8 cellular contexts compared by ENCODE assay signal in genomic region chr2:86440631-86441391, GRCh38. TPM values are rescaled to one million over a fixed set of nuclear protein-coding genes. Genes with fewer than 3 reads are reported as not detected.
DNase-seq lines count a peak whose midpoint lies in the region; ATAC-seq and TF ChIP-seq lines count a peak whose summit lies in the region.

Gene KDM3A (plus strand): TSS chr2:86441371. CDS start chr2:86442048, 677 bp downstream.

- POLR2A ChIA-PET in PC-9 (lab: Charles Lee; ENCODE audit: unreplicated experiment), result interaction anchor here (0.5 to 1.0 kb wide), 8 partner anchors 15 to 846 kb away, joined by 3 to 9 read pairs (median 4); partner anchors contain the start of genes IMMT, POLR1A, PTCD3 and REEP1

- peaks cover 17% of the 10 kb centered on the region for H4K20me1 ChIP-seq in PC-9 (ENCODE audit: insufficient read depth)

- peaks cover 39% of the 10 kb centered on the region for H3K79me2 ChIP-seq in PC-9 (ENCODE audit: low read depth)

- H3K9me3 ChIP-seq in PC-9 (ENCODE audit: insufficient read depth, low read depth), result peaks cover 17% of the 10 kb centered on the region; the same call in 1 of the 2 replicates

- peak within 1 kb of the TSS; percentile 92 for H3K4me2 ChIP-seq in PC-9

- no peaks in the 10 kb centered on the region for H3K9me2 ChIP-seq in PC-9 (ENCODE audit: insufficient read depth)

- peak within 1 kb of the TSS; percentile 92 for H2AFZ ChIP-seq in PC-9

- TF ChIP-seq CTCF in PC-9 (conservative IDR thresholded peaks at IDR 0.05), result no peak

- no TSS peak for BruUV-seq in PC-9 (replicated peaks; lab: Mats Ljungman, UMichigan)

- peak; percentile 86 for ATAC-seq in GM21723 (IDR thresholded peaks at IDR 0.05; ENCODE audit: unreplicated experiment)

- intact Hi-C loops in PC-9 (cut with micrococcal nuclease; ENCODE audit: unreplicated experiment), result loop anchor here (1.0 to 5.0 kb wide), 5 partner anchors 48 to 246 kb away; partner anchors contain the start of genes CHMP3, IMMT and RNF103

- H3F3A ChIP-seq in PC-9 (ENCODE audit: insufficient read depth, low read depth), result peaks cover 17% of the 10 kb centered on the region

- peak within 1 kb of the TSS; percentile 75 for H3K4me3 ChIP-seq in PC-9

- CTCF ChIA-PET in PC-9 (lab: Charles Lee), result interaction anchor here (0.6 kb wide), 1 partner anchor 45 kb away, joined by 4 read pairs; no protein-coding TSS in a partner anchor

- H3K27ac ChIP-seq in PC-9, result peak within 1 kb of the TSS; percentile 99

- peaks cover 24% of the 10 kb centered on the region for H3K4me1 ChIP-seq in PC-9 (replicated peaks; ENCODE audit: insufficient read depth)

- DNase-seq in DMS 273 treated with DMSO at 0.1 percent for 48 hours (lab: John Stamatoyannopoulos, UW), result peak; percentile 94
- peak; percentile 100 for DNase-seq in KBM-7
- DNase-seq in PC-9, result peak; percentile 97 to 99
- peak; percentile 99 for DNase-seq in activated T-cell treated with anti-CD3 and anti-CD28 coated beads for 48 hours (ENCODE audit: low read depth)
- DNase-seq in epidermal melanocyte (ENCODE audit: insufficient read length, low spot score), result peak; percentile 84
- DNase-seq in midbrain (lab: John Stamatoyannopoulos, UW), result peak; percentile 98
- peak; percentile 99 for DNase-seq in stimulated activated CD8-positive, alpha-beta memory T cell treated with anti-CD3 and anti-CD28 coated beads, Interleukin-15, amount 100 ng/mL, for 48 hours (ENCODE audit: low read depth in 2 of 2)

- H3K27me3 ChIP-seq in PC-9 (ENCODE audit: insufficient read depth, low read depth), result no peaks in the 10 kb centered on the region

- 0 out of 2 replicates have a peak, but pooled peaks cover 4% of the 10 kb centered on the region for H3K36me3 ChIP-seq in PC-9 (ENCODE audit: low read depth)

- in situ Hi-C loops in KBM-7 (cut with MboI; ENCODE audit: low pct_unique_long_range_greater_than_20kb, low sequenced_read_pairs), result no loop called here

RNA-seq across cellular contexts. Expression of gene KDM3A, which starts in this region (rescaled TPM):
- 31.8 and 39.3 TPM in 2 replicates for total RNA-seq in PC-9 (2021)

Comparison
In these comparisons a context has a peak if more than half of its experiments do, and no peak if none do; other contexts are left out.
1. Peak in every context shown above with its lines: DNase-seq, ATAC-seq, H3K4me3 ChIP-seq and H3K27ac ChIP-seq.